ENCODE assay signal across 1 cellular context in the genomic region with DNA sequence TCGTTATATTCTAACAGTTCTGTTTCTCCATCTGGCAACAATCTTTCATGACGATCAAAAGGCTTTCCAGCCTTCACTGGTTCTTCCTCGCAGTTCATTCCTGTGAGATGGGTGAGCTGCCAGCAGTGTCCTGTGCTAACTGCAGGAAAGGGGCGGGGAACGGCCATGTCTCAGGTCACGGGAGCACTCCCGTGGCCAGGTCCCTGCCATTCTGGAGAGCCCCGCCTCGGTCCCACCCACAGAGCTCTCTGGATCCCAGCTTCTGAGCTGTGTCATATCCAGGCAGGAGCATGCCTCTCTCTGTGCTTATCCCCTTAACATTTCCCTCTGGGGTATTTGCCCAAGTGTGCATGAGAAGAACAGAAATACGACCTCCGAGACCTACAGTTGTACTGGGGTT.
TF ChIP-seq lines count a peak whose summit lies in the region.

No MANE protein-coding gene starts in this region.

TF ChIP-seq in H1, 55 proteins besides CTCF, POLR2A, EP300 and RAD21 (continued from another document):
- no peak for TF ChIP-seq JUN (IDR thresholded peaks at IDR 0.05; ENCODE audit: low read depth, low read length)
- TF ChIP-seq ZNF274 (IDR thresholded peaks at IDR 0.05; ENCODE audit: borderline replicate concordance, extremely low read depth, low read length) = no peak
- TF ChIP-seq, protein P1, sequence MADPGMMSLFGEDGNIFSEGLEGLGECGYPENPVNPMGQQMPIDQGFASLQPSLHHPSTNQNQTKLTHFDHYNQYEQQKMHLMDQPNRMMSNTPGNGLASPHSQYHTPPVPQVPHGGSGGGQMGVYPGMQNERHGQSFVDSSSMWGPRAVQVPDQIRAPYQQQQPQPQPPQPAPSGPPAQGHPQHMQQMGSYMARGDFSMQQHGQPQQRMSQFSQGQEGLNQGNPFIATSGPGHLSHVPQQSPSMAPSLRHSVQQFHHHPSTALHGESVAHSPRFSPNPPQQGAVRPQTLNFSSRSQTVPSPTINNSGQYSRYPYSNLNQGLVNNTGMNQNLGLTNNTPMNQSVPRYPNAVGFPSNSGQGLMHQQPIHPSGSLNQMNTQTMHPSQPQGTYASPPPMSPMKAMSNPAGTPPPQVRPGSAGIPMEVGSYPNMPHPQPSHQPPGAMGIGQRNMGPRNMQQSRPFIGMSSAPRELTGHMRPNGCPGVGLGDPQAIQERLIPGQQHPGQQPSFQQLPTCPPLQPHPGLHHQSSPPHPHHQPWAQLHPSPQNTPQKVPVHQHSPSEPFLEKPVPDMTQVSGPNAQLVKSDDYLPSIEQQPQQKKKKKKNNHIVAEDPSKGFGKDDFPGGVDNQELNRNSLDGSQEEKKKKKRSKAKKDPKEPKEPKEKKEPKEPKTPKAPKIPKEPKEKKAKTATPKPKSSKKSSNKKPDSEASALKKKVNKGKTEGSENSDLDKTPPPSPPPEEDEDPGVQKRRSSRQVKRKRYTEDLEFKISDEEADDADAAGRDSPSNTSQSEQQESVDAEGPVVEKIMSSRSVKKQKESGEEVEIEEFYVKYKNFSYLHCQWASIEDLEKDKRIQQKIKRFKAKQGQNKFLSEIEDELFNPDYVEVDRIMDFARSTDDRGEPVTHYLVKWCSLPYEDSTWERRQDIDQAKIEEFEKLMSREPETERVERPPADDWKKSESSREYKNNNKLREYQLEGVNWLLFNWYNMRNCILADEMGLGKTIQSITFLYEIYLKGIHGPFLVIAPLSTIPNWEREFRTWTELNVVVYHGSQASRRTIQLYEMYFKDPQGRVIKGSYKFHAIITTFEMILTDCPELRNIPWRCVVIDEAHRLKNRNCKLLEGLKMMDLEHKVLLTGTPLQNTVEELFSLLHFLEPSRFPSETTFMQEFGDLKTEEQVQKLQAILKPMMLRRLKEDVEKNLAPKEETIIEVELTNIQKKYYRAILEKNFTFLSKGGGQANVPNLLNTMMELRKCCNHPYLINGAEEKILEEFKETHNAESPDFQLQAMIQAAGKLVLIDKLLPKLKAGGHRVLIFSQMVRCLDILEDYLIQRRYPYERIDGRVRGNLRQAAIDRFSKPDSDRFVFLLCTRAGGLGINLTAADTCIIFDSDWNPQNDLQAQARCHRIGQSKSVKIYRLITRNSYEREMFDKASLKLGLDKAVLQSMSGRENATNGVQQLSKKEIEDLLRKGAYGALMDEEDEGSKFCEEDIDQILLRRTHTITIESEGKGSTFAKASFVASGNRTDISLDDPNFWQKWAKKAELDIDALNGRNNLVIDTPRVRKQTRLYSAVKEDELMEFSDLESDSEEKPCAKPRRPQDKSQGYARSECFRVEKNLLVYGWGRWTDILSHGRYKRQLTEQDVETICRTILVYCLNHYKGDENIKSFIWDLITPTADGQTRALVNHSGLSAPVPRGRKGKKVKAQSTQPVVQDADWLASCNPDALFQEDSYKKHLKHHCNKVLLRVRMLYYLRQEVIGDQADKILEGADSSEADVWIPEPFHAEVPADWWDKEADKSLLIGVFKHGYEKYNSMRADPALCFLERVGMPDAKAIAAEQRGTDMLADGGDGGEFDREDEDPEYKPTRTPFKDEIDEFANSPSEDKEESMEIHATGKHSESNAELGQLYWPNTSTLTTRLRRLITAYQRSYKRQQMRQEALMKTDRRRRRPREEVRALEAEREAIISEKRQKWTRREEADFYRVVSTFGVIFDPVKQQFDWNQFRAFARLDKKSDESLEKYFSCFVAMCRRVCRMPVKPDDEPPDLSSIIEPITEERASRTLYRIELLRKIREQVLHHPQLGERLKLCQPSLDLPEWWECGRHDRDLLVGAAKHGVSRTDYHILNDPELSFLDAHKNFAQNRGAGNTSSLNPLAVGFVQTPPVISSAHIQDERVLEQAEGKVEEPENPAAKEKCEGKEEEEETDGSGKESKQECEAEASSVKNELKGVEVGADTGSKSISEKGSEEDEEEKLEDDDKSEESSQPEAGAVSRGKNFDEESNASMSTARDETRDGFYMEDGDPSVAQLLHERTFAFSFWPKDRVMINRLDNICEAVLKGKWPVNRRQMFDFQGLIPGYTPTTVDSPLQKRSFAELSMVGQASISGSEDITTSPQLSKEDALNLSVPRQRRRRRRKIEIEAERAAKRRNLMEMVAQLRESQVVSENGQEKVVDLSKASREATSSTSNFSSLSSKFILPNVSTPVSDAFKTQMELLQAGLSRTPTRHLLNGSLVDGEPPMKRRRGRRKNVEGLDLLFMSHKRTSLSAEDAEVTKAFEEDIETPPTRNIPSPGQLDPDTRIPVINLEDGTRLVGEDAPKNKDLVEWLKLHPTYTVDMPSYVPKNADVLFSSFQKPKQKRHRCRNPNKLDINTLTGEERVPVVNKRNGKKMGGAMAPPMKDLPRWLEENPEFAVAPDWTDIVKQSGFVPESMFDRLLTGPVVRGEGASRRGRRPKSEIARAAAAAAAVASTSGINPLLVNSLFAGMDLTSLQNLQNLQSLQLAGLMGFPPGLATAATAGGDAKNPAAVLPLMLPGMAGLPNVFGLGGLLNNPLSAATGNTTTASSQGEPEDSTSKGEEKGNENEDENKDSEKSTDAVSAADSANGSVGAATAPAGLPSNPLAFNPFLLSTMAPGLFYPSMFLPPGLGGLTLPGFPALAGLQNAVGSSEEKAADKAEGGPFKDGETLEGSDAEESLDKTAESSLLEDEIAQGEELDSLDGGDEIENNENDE (IDR thresholded peaks at IDR 0.05; ENCODE audit: insufficient replicate concordance, low read length) = no peak
- no peak for TF ChIP-seq RFX5 (IDR thresholded peaks at IDR 0.05; ENCODE audit: borderline replicate concordance, low read depth, low read length)
- TF ChIP-seq YY1 (IDR thresholded peaks at IDR 0.05; ENCODE audit: low read depth, low read length) = no peak
- TF ChIP-seq, protein P2, sequence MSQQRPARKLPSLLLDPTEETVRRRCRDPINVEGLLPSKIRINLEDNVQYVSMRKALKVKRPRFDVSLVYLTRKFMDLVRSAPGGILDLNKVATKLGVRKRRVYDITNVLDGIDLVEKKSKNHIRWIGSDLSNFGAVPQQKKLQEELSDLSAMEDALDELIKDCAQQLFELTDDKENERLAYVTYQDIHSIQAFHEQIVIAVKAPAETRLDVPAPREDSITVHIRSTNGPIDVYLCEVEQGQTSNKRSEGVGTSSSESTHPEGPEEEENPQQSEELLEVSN (IDR thresholded peaks at IDR 0.05) = no peak
- no peak for TF ChIP-seq JUND (IDR thresholded peaks at IDR 0.05; ENCODE audit: low read length)
- TF ChIP-seq CHD1 (IDR thresholded peaks at IDR 0.05; ENCODE audit: low read depth, low read length) = no peak
- TF ChIP-seq, protein P3, sequence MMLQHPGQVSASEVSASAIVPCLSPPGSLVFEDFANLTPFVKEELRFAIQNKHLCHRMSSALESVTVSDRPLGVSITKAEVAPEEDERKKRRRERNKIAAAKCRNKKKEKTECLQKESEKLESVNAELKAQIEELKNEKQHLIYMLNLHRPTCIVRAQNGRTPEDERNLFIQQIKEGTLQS (IDR thresholded peaks at IDR 0.05; ENCODE audit: insufficient read depth, low read depth, low read length) = no peak
- no peak for TF ChIP-seq GABPA (IDR thresholded peaks at IDR 0.05; ENCODE audit: borderline replicate concordance, insufficient read depth, low read length)
- TF ChIP-seq TAF1 (IDR thresholded peaks at IDR 0.05; ENCODE audit: low read depth, low read length) = no peak
- no peak for TF ChIP-seq SIX5 (IDR thresholded peaks at IDR 0.05; ENCODE audit: low read depth, low read length)
